Comparison of ENCODE assay signal across 8 cellular contexts in genomic region chr22:31490496-31490925, GRCh38. TPM values are rescaled to one million over a fixed set of nuclear protein-coding genes. Genes with fewer than 3 reads are reported as not detected.
DNase-seq lines count a peak whose midpoint lies in the region; ATAC-seq and TF ChIP-seq lines count a peak whose summit lies in the region.

No MANE protein-coding gene starts in this region.

- H3K27ac Mint-ChIP-seq in H9 = peak overlapping the region; percentile 87 to 91 (median 89)

- H3K9me3 Mint-ChIP-seq in H9 = no peaks in the 10 kb centered on the region

- WGBS in H9 (ENCODE audit: extremely low coverage, insufficient read length, low lambda C conversion rate) = no CpG with 5 or more reads among the region's 15 CpGs

- no peak overlapping the region for H3T11ph ChIP-seq in H9 (ENCODE audit: low read length)

- H4K91ac ChIP-seq in H9 (ENCODE audit: insufficient read length, low read depth, low read length) = no peak overlapping the region

- no peak overlapping the region for H3K4ac ChIP-seq in H9 (ENCODE audit: low read depth, low read length)

- H3K79me1 ChIP-seq in H9 (ENCODE audit: insufficient read depth, low read depth, low read length, poor library complexity, severe bottlenecking) = no peaks in the 10 kb centered on the region

- peak; percentile 39 for DNase-seq in H9
- DNase-seq in MG63 = peak; percentile 52
- peak; percentile 66 for DNase-seq in colonic mucosa
- DNase-seq in left colon = peak; percentile 63 to 77
- peak; percentile 28 to 45 for DNase-seq in stimulated activated CD4-positive, alpha-beta T cell treated with anti-CD3 and anti-CD28 coated beads, Interleukin-2, amount 100 ng/mL, for 48 hours
- DNase-seq in NCI-H2107 (lab: John Stamatoyannopoulos, UW) = no peak

- no peak overlapping the region for H2AK5ac ChIP-seq in H9 (ENCODE audit: insufficient read length, low read length)

- intact Hi-C loops in colonic mucosa (cut with DNase I) = no loop called here
- intact Hi-C loops in left colon (cut with DNase I, micrococcal nuclease) = no loop called here

- H3K27me3 Mint-ChIP-seq in H9 (ENCODE audit: low read depth) = peaks cover 7% of the 10 kb centered on the region

- H3K27me3 ChIP-seq in H9 (ENCODE audit: insufficient read depth, low read length) (no peaks in the 10 kb centered on the region), MG63 (no peaks in the 10 kb centered on the region), colonic mucosa (no peaks in the 10 kb centered on the region)

- H3K4me3 Mint-ChIP-seq in H9 = peak overlapping the region; percentile 92 to 97

- H3K9me3 ChIP-seq in H9 (ENCODE audit: control insufficient read depth, low read depth, low read length) (no peaks in the 10 kb centered on the region), MG63 (no peaks in the 10 kb centered on the region), colonic mucosa (no peaks in the 10 kb centered on the region)

- no peaks in the 10 kb centered on the region; the same call in 1 of the 2 replicates for H3K4me1 ChIP-seq in H9 (ENCODE audit: insufficient read depth, low read length)
- no peaks in the 10 kb centered on the region for H3K4me1 ChIP-seq in colonic mucosa

- H3K4me3 ChIP-seq in GM12875 (ENCODE audit: low read depth, low read length) (peak overlapping the region; percentile 80), MG63 (peak overlapping the region; percentile 86), colonic mucosa (peak overlapping the region; percentile 76)

- H3K18ac ChIP-seq in H9 (ENCODE audit: insufficient read length, low read depth, low read length) = no peak overlapping the region

- no peak overlapping the region for H2BK5ac ChIP-seq in H9 (ENCODE audit: insufficient read length, low read length)

- ATAC-seq in activated CD4-positive, CD25-positive, alpha-beta regulatory T cell treated with anti-CD3 and anti-CD28 coated beads, Interleukin-2, amount 50 U/mL, for 24 hours = peak; percentile 51 to 57
- peak; percentile 58 for ATAC-seq in left colon

- H2BK12ac ChIP-seq in H9 (ENCODE audit: insufficient read length, low read depth, low read length) = no peak overlapping the region

- peak overlapping the region; percentile 68 for H3K4me2 ChIP-seq in H9 (ENCODE audit: insufficient read depth, insufficient read length, low read length)

- no peak overlapping the region for H3K27ac ChIP-seq in H9 (ENCODE audit: insufficient read length, low read depth, low read length)
- peak overlapping the region; percentile 97 for H3K27ac ChIP-seq in colonic mucosa

- H4K5ac ChIP-seq in H9 (ENCODE audit: insufficient read length, low read depth, low read length) = no peak overlapping the region

- H4K8ac ChIP-seq in H9 (replicated peaks; ENCODE audit: insufficient read length, low read depth, low read length) = no peak overlapping the region

- peaks cover 33 to 38% of the 10 kb centered on the region in 2 experiments for H3K4me1 Mint-ChIP-seq in H9

- peaks cover 5 to 28% (median 21%) of the 10 kb centered on the region in 3 experiments; a peak in 6 of 7 replicates for H3K36me3 Mint-ChIP-seq in H9 (ENCODE audit: insufficient read depth in 1 of 3, low read depth in 3 of 3)

- no peak overlapping the region for H3K56ac ChIP-seq in H9 (ENCODE audit: insufficient read length, low read depth, low read length)

- no peak overlapping the region for H2AFZ ChIP-seq in H9 (ENCODE audit: low read length)

- H3K79me2 ChIP-seq in H9 (ENCODE audit: insufficient read depth, low read length) = no peaks in the 10 kb centered on the region

- H2BK120ac ChIP-seq in H9 (ENCODE audit: low read depth, low read length, poor library complexity, severe bottlenecking) = no peak overlapping the region

- H3K9ac ChIP-seq in H9 (ENCODE audit: extremely low read depth, insufficient read length, low read length) (peak overlapping the region; percentile 13), colonic mucosa (ENCODE audit: low read depth in 2 of 2, low read length in 2 of 2) (peak overlapping the region; percentile 89 to 92)

- no peak overlapping the region for H3K23ac ChIP-seq in H9 (ENCODE audit: insufficient read length, low read depth, low read length)

- no peaks in the 10 kb centered on the region for H4K20me1 ChIP-seq in H9 (ENCODE audit: control insufficient read depth, insufficient read depth, insufficient read length)

- H2BK15ac ChIP-seq in H9 (ENCODE audit: low read depth, low read length) = no peak overlapping the region

- no peak overlapping the region for H2BK20ac ChIP-seq in H9 (ENCODE audit: low read depth, low read length, poor library complexity, severe bottlenecking)

- peaks cover 7% of the 10 kb centered on the region for H3K23me2 ChIP-seq in H9 (ENCODE audit: insufficient read length, low read depth, low read length, poor library complexity, severe bottlenecking)

- no peak for TF ChIP-seq CTCF in GM12875 (IDR thresholded peaks at IDR 0.05; ENCODE audit: borderline replicate concordance, insufficient read depth, low read depth, low read length)
- TF ChIP-seq CTCF in H9 (conservative IDR thresholded peaks at IDR 0.05) = no peak
- TF ChIP-seq CTCF in colonic mucosa (IDR thresholded peaks at IDR 0.05) = no peak

- H3K36me3 ChIP-seq in MG63 = peaks cover 32% of the 10 kb centered on the region
- H3K36me3 ChIP-seq in colonic mucosa = no peaks in the 10 kb centered on the region

- H3K14ac ChIP-seq in H9 (ENCODE audit: insufficient read depth, low read length) = no peak overlapping the region

RNA-seq across cellular contexts. Expression of gene EIF4ENIF1, which starts 0.9 kb away (rescaled TPM):
- total RNA-seq in H9 (2021) (35.4 and 36.3 TPM in 2 replicates), colonic mucosa (10 to 100 TPM; 25.2 to 25.4 TPM), left colon (10 to 100 TPM; 27.1 to 27.3 TPM)
- 6.0 and 6.2 TPM in 2 replicates for total RNA-seq in MG63 (2014; rRNA removed; shearing (Covaris generic); ENCODE audit: low replicate concordance)

RNA-seq across cellular contexts. Expression of gene SFI1, which starts 5.8 kb away (rescaled TPM):
- total RNA-seq in H9 (2021) (26.4 and 26.7 TPM in 2 replicates), colonic mucosa (10 to 100 TPM; 24.1 to 47.8 TPM), left colon (10 to 100 TPM; 39.9 to 40.3 TPM)
- 10.7 and 12.2 TPM in 2 replicates for total RNA-seq in MG63 (2014; rRNA removed; shearing (Covaris generic); ENCODE audit: low replicate concordance)
